ENCODE assay signal across 9 cellular contexts in the genomic region with DNA sequence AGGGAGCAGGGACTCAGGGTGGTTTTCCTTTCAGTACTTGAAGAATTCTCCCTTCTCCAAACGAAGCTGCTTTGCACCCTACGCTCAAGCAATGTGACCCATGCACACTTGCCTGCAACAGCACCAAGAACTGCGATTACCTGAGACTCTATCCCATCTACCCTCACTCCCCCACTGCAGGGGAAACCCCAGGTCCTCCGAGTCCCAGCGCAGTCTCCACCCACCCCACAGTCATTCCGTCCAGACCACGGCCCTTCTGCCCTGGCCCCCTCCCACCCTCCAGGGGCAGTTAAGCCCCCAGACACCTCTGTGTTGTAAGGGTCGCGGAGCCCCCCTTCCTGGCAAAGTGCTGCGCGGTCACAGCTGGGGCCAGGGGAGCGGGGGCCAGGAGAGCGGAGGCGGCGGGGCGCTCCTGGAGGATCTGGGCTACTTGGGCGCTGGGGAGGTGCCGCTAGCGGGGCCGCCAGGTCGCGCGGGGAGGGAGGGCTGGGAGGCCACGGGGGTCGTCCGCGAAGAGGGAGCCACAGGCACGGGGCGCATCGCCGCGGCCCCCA. TPM values are rescaled to one million over a fixed set of nuclear protein-coding genes. Genes with fewer than 3 reads are reported as not detected.
DNase-seq lines count a peak whose midpoint lies in the region; ATAC-seq and TF ChIP-seq lines count a peak whose summit lies in the region.
"Not testable (repeated sequence)": the region's sequence is repeated elsewhere in the genome, so short reads cannot be mapped to it uniquely, and the experiment has no call there.
"Had no signal": no experiment of that assay in that cellular context is flagged by ENCODE, and none has a peak within 500 bp of the region (broad histone marks: within the 10 kb centered on the region; RNA-seq: fewer than 3 reads in every experiment).

No MANE protein-coding gene starts in this region.

- H3K27me3 ChIP-seq in heart left ventricle = not testable (repeated sequence)

- intact Hi-C loops in CD14-positive monocyte (cut with micrococcal nuclease) = loop anchor here in 1 of 2 donors (2.0 kb wide), 1 partner anchor 177 kb away; no protein-coding TSS in a partner anchor
- intact Hi-C loops in heart left ventricle (cut with DNase I) = loop anchor here in 4 of 10 donors (5.0 to 10.0 kb wide), 3 partner anchors 176 to 1279 kb away; a partner anchor contains a TSS

- 2 to 6% (median 3%) methylated on average over 8 to 32 of the region's 32 CpGs for WGBS in heart left ventricle, 4 donors

- not testable (repeated sequence) for H3K4me1 ChIP-seq in heart left ventricle

- TF ChIP-seq POLR2A in heart left ventricle (IDR thresholded peaks at IDR 0.05) = not testable (repeated sequence)

- peaks cover 22% of the 10 kb centered on the region for H3K4me1 Mint-ChIP-seq in CD14-positive monocyte
- not testable (repeated sequence) for H3K4me1 Mint-ChIP-seq in brain
- H3K4me1 Mint-ChIP-seq in naive B cell = peaks cover 8 to 14% (median 13%) of the 10 kb centered on the region in 3 donors
- peaks cover 16% of the 10 kb centered on the region for H3K4me1 Mint-ChIP-seq in stimulated activated effector memory CD8-positive, alpha-beta T cell treated with anti-CD3 and anti-CD28 coated beads, Interleukin-12 subunit alpha, Interleukin-12 subunit beta, amount 100 ng/mL, for 72 hours

- H3K4me3 ChIP-seq in heart left ventricle = peak overlapping the region; percentile 14 to 64 (median 59)

- ATAC-seq in GM21619 (IDR thresholded peaks at IDR 0.05; ENCODE audit: unreplicated experiment) (peak; percentile 28), HG03342 (IDR thresholded peaks at IDR 0.05; ENCODE audit: unreplicated experiment) (peak; percentile 19), heart left ventricle (peak in 1 of 4 donors; percentile 42), naive B cell (ENCODE audit: low read depth in 2 of 2) (peak in 1 of 2 donors; percentile 65)
- ATAC-seq in stimulated activated effector memory CD8-positive, alpha-beta T cell treated with anti-CD3 and anti-CD28 coated beads, Interleukin-12 subunit alpha, Interleukin-12 subunit beta, amount 100 ng/mL, for 72 hours = peak; percentile 77

- not testable (repeated sequence) for DNase-seq in CD14-positive monocyte (ENCODE audit: low spot score); heart left ventricle; naive B cell
- peak in 1 of 2 donors; percentile 49 for DNase-seq in stimulated activated effector memory CD8-positive, alpha-beta T cell treated with anti-CD3 and anti-CD28 coated beads, Interleukin-12 subunit alpha, Interleukin-12 subunit beta, amount 100 ng/mL, for 72 hours (ENCODE audit: low spot score in 2 of 2)

- H3K27ac ChIP-seq in VCaP (peak overlapping the region; percentile 73; the same call in 1 of the 2 replicates), heart left ventricle (peak overlapping the region in 1 of 12 donors; percentile 29)

- H3K36me3 ChIP-seq in heart left ventricle = not testable (repeated sequence)

- not testable (repeated sequence) for H3K9me3 ChIP-seq in heart left ventricle

- H3K27me3 Mint-ChIP-seq in CD14-positive monocyte (ENCODE audit: low read depth in 3 of 3) (peaks cover 11 to 18% (median 15%) of the 10 kb centered on the region in 3 donors), brain (peaks cover 42% of the 10 kb centered on the region), naive B cell (peaks cover 15 to 29% (median 21%) of the 10 kb centered on the region in 3 donors)

- peak overlapping the region in 3 of 7 donors; percentile 35 to 82 (median 45) for H3K27ac Mint-ChIP-seq in CD14-positive monocyte
- not testable (repeated sequence) for H3K27ac Mint-ChIP-seq in brain; stimulated activated effector memory CD8-positive, alpha-beta T cell treated with anti-CD3 and anti-CD28 coated beads, Interleukin-12 subunit alpha, Interleukin-12 subunit beta, amount 100 ng/mL, for 72 hours
- H3K27ac Mint-ChIP-seq in naive B cell = peak overlapping the region in 1 of 6 donors; percentile 53

- not testable (repeated sequence) for H3K9me3 Mint-ChIP-seq in CD14-positive monocyte; brain; naive B cell; stimulated activated effector memory CD8-positive, alpha-beta T cell treated with anti-CD3 and anti-CD28 coated beads, Interleukin-12 subunit alpha, Interleukin-12 subunit beta, amount 100 ng/mL, for 72 hours

- H3K36me3 Mint-ChIP-seq in CD14-positive monocyte; brain; naive B cell; stimulated activated effector memory CD8-positive, alpha-beta T cell treated with anti-CD3 and anti-CD28 coated beads, Interleukin-12 subunit alpha, Interleukin-12 subunit beta, amount 100 ng/mL, for 72 hours: not testable (repeated sequence)

- TF ChIP-seq CTCF in CD14-positive monocyte (IDR thresholded peaks at IDR 0.05); VCaP (conservative IDR thresholded peaks at IDR 0.05); brain (conservative IDR thresholded peaks at IDR 0.05); heart left ventricle (IDR thresholded peaks at IDR 0.05): not testable (repeated sequence)

- peak overlapping the region; percentile 76 to 84 for H3K4me3 Mint-ChIP-seq in CD14-positive monocyte
- peak overlapping the region; percentile 75 to 81 (median 79) for H3K4me3 Mint-ChIP-seq in brain
- peak overlapping the region in 6 of 8 donors; percentile 74 to 91 (median 89) for H3K4me3 Mint-ChIP-seq in naive B cell
- peak overlapping the region; percentile 78 for H3K4me3 Mint-ChIP-seq in stimulated activated effector memory CD8-positive, alpha-beta T cell treated with anti-CD3 and anti-CD28 coated beads, Interleukin-12 subunit alpha, Interleukin-12 subunit beta, amount 100 ng/mL, for 72 hours

RNA-seq across cellular contexts. Expression of a gene that starts 59.9 kb away (rescaled TPM):
- polyA plus RNA-seq in CD14-positive monocyte (not detected), brain (ENCODE audit: insufficient read depth, low read depth, low replicate concordance) (not detected), heart left ventricle (not detected), naive B cell (ENCODE audit: low read depth in 6 of 6) (not detected)
- total RNA-seq in heart left ventricle = not detected
- total RNA-seq: T-helper 2 cell treated with Interferon-gamma antibody and Interleukin-4, amounts not matched to agents 100 ng/mL and 5 ng/mL, for 36 hours had no signal
